Comparison of ENCODE assay signal across 9 cellular contexts in genomic region chr1:207828046-207828445, GRCh38.
DNase-seq lines count a peak whose midpoint lies in the region; ATAC-seq and TF ChIP-seq lines count a peak whose summit lies in the region.
"Had no signal": no experiment of that assay in that cellular context is flagged by ENCODE, and none has a peak within 500 bp of the region (broad histone marks: within the 10 kb centered on the region; RNA-seq: fewer than 3 reads in every experiment).

No MANE protein-coding gene starts in this region.

- H3K27me3 ChIP-seq in left ventricle myocardium inferior (ENCODE audit: low read depth): no peaks in the 10 kb centered on the region
- no peaks in the 10 kb centered on the region for H3K27me3 ChIP-seq in breast epithelium
- no peaks in the 10 kb centered on the region for H3K27me3 ChIP-seq in vagina

- peaks cover 0 to 6% (median 5%) of the 10 kb centered on the region in 3 donors for H3K27me3 Mint-ChIP-seq in naive B cell

- H3K27ac ChIP-seq in left ventricle myocardium inferior (replicated peaks) (peak overlapping the region; percentile 97), breast epithelium (peak overlapping the region; percentile 62 to 98), vagina (peak overlapping the region; percentile 94)

- intact Hi-C loops in left ventricle myocardium inferior (cut with micrococcal nuclease) (loop anchor here (5.0 kb wide), 1 partner anchor 39 kb away; no protein-coding TSS in a partner anchor), left cardiac atrium (cut with DNase I) (loop anchor here (1.0 to 5.0 kb wide), 3 partner anchors 39 to 134 kb away; no protein-coding TSS in a partner anchor), breast epithelium (cut with DNase I; ENCODE audit: low total_unique reads) (loop anchor here (5.0 kb wide), 1 partner anchor 39 kb away; no protein-coding TSS in a partner anchor), vagina (cut with DNase I) (loop anchor here (2.0 to 5.0 kb wide), 2 partner anchors 41 to 134 kb away; no protein-coding TSS in a partner anchor)

- H3K9me3 ChIP-seq in left ventricle myocardium inferior (replicated peaks) (no peaks in the 10 kb centered on the region), breast epithelium (no peaks in the 10 kb centered on the region), vagina (no peaks in the 10 kb centered on the region)

- peaks cover 98% of the 10 kb centered on the region for H3K4me1 ChIP-seq in left ventricle myocardium inferior
- peaks cover 17 to 38% of the 10 kb centered on the region in 2 donors for H3K4me1 ChIP-seq in breast epithelium
- H3K4me1 ChIP-seq in vagina: peaks cover 82% of the 10 kb centered on the region

- TF ChIP-seq CTCF in left ventricle myocardium inferior (IDR thresholded peaks at IDR 0.05; ENCODE audit: borderline replicate concordance) (no peak), breast epithelium (IDR thresholded peaks at IDR 0.05) (no peak), vagina (IDR thresholded peaks at IDR 0.05) (no peak)

- ATAC-seq in left cardiac atrium (no peak), naive B cell (ENCODE audit: low read depth in 2 of 2) (no peak), GM19035 (IDR thresholded peaks at IDR 0.05; ENCODE audit: unreplicated experiment) (no peak)

- H3K4me1 Mint-ChIP-seq in naive B cell: peaks cover 64 to 92% (median 88%) of the 10 kb centered on the region in 3 donors

- no peak overlapping the region for H3K4me3 ChIP-seq in left ventricle myocardium inferior
- no peak overlapping the region for H3K4me3 ChIP-seq in breast epithelium
- H3K4me3 ChIP-seq in vagina: no peak overlapping the region

- no peak for DNase-seq in left ventricle myocardium inferior
- no peak for DNase-seq in left cardiac atrium
- DNase-seq in breast epithelium (ENCODE audit: low spot score in 2 of 2): peak in 1 of 2 donors; percentile 12
- no peak for DNase-seq in naive B cell
- DNase-seq in vagina (ENCODE audit: extremely low spot score in 2 of 2): no peak
- DNase-seq in NCI-H1417 (lab: John Stamatoyannopoulos, UW): no peak
- no peak for DNase-seq in superior temporal gyrus (ENCODE audit: extremely low spot score)
- DNase-seq: NCI-H187 had no signal

- H3K36me3 Mint-ChIP-seq in naive B cell: peaks cover 5 to 10% of the 10 kb centered on the region in 2 donors

- H3K36me3 ChIP-seq in left ventricle myocardium inferior (no peaks in the 10 kb centered on the region), breast epithelium (no peaks in the 10 kb centered on the region), vagina (no peaks in the 10 kb centered on the region)

- H3K4me3 Mint-ChIP-seq in naive B cell: peak overlapping the region in 7 of 8 donors; percentile 7 to 68 (median 44)

- peak overlapping the region; percentile 1 to 99 (median 81) for H3K27ac Mint-ChIP-seq in naive B cell

- peaks cover 0 to 5% (median 2%) of the 10 kb centered on the region in 7 donors for H3K9me3 Mint-ChIP-seq in naive B cell

- no peak for TF ChIP-seq POLR2A in breast epithelium (IDR thresholded peaks at IDR 0.05)
- no peak for TF ChIP-seq POLR2A in vagina (IDR thresholded peaks at IDR 0.05)
